Comparison of ENCODE assay signal across 24 cellular contexts in the genomic region with DNA sequence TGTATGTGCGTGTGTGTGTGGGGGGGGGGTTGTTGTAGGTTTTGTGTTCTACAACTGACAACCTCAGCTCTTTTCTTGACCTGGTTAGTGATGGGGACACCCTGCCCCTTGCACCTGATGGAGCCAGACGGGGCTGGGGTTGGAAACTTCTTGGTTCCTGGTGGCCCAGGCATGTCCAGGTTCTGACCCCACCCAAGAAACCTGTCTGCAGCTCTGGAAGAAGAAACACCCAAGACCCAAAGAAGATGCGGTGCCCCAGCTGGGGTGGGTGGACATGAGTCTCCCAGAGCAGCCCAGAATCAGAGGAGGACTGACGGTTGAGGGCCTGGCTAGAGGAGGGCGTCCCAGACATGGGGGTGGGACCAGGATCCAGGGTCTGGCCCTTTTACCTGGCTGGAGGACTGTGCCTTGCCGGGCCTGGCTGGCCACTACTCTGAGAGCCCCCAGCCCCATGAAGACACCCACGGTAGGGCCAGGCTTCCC.
"Had no signal": no experiment of that assay in that cellular context is flagged by ENCODE, and none has a peak within 500 bp of the region (broad histone marks: within the 10 kb centered on the region; RNA-seq: fewer than 3 reads in every experiment).

No MANE protein-coding gene starts in this region.

- H3K79me2 ChIP-seq: hepatocyte had no signal

- H3K27ac Mint-ChIP-seq: naive thymus-derived CD4-positive, alpha-beta T cell; nephron; neural progenitor cell; stimulated activated naive B cell treated with anti-CD40 and anti-IgM and Interleukin-4, amounts not matched to agents 10 μg/mL and 1 μg/mL and 100 μg/mL, for 72 hours; stimulated activated naive CD8-positive, alpha-beta T cell treated with anti-CD3 and anti-CD28 coated beads, Interleukin-15, Interleukin-2, amounts not matched to agents 100 ng/mL and 50 ng/mL, for 24 hours had no signal

- H2AFZ ChIP-seq: hepatocyte, neural progenitor cell had no signal

- H3K27me3 Mint-ChIP-seq: stimulated activated naive CD8-positive, alpha-beta T cell treated with anti-CD3 and anti-CD28 coated beads, Interleukin-15, Interleukin-2, amounts not matched to agents 100 ng/mL and 50 ng/mL, for 24 hours had no signal

- H3K9me3 Mint-ChIP-seq: nephron; stimulated activated naive B cell treated with anti-CD40 and anti-IgM and Interleukin-4, amounts not matched to agents 10 μg/mL and 1 μg/mL and 100 μg/mL, for 72 hours; stimulated activated naive CD8-positive, alpha-beta T cell treated with anti-CD3 and anti-CD28 coated beads, Interleukin-15, Interleukin-2, amounts not matched to agents 100 ng/mL and 50 ng/mL, for 24 hours had no signal

- H3K4me1 ChIP-seq: esophagus muscularis mucosa, foreskin keratinocyte, gastroesophageal sphincter, heart left ventricle, left lung, neural progenitor cell, pancreas, spleen, tibial nerve, upper lobe of right lung, uterus had no signal

- H3K27me3 ChIP-seq: esophagus muscularis mucosa, foreskin keratinocyte, hepatocyte, neural progenitor cell, pancreas, tibial nerve, uterus had no signal

- H3K4me3 Mint-ChIP-seq: naive thymus-derived CD4-positive, alpha-beta T cell; nephron; neural progenitor cell; stimulated activated naive B cell treated with anti-CD40 and anti-IgM and Interleukin-4, amounts not matched to agents 10 μg/mL and 1 μg/mL and 100 μg/mL, for 72 hours; stimulated activated naive CD8-positive, alpha-beta T cell treated with anti-CD3 and anti-CD28 coated beads, Interleukin-15, Interleukin-2, amounts not matched to agents 100 ng/mL and 50 ng/mL, for 24 hours had no signal

- H3K36me3 Mint-ChIP-seq: naive thymus-derived CD4-positive, alpha-beta T cell; neural progenitor cell; stimulated activated naive B cell treated with anti-CD40 and anti-IgM and Interleukin-4, amounts not matched to agents 10 μg/mL and 1 μg/mL and 100 μg/mL, for 72 hours had no signal

- H3K4me3 ChIP-seq: dorsolateral prefrontal cortex, esophagus muscularis mucosa, gastroesophageal sphincter, heart left ventricle, hepatocyte, left lung, neural progenitor cell, pancreas, skin epidermis, spleen, thoracic aorta, tibial nerve, upper lobe of right lung, uterus had no signal

- DNase-seq: dorsolateral prefrontal cortex; effector CD4-positive, alpha-beta T cell; foreskin keratinocyte; heart left ventricle; left cardiac atrium; mesenchymal stem cell; midbrain; naive thymus-derived CD4-positive, alpha-beta T cell; nucleus accumbens; pancreas; spleen; stimulated activated naive B cell treated with anti-CD40 and anti-IgM and Interleukin-4, amounts not matched to agents 10 μg/mL and 1 μg/mL and 100 μg/mL, for 72 hours; upper lobe of right lung; uterus had no signal

- H3K27ac ChIP-seq: dorsolateral prefrontal cortex, esophagus muscularis mucosa, foreskin keratinocyte, gastroesophageal sphincter, heart left ventricle, hepatocyte, left lung, neural progenitor cell, pancreas, skin epidermis, spleen, thoracic aorta, tibial nerve, upper lobe of right lung, uterus had no signal

- ATAC-seq: foreskin keratinocyte; gastroesophageal sphincter; heart left ventricle; left cardiac atrium; left lung; naive thymus-derived CD4-positive, alpha-beta T cell; pancreas; stimulated activated naive B cell treated with anti-CD40 and anti-IgM and Interleukin-4, amounts not matched to agents 10 μg/mL and 1 μg/mL and 100 μg/mL, for 72 hours; upper lobe of right lung had no signal

- H3K36me3 ChIP-seq: esophagus muscularis mucosa, gastroesophageal sphincter, heart left ventricle, left lung, neural progenitor cell, pancreas, spleen, thoracic aorta, tibial nerve, upper lobe of right lung, uterus had no signal

- H3K4me2 ChIP-seq: hepatocyte, neural progenitor cell had no signal

- H3K9ac ChIP-seq: neural progenitor cell had no signal

- H3K9me3 ChIP-seq: esophagus muscularis mucosa, gastroesophageal sphincter, heart left ventricle, left lung, pancreas, thoracic aorta, tibial nerve, upper lobe of right lung, uterus had no signal

- H3K4me1 Mint-ChIP-seq: naive thymus-derived CD4-positive, alpha-beta T cell; nephron; neural progenitor cell; stimulated activated naive B cell treated with anti-CD40 and anti-IgM and Interleukin-4, amounts not matched to agents 10 μg/mL and 1 μg/mL and 100 μg/mL, for 72 hours had no signal
